ENCODE assay signal across 8 cellular contexts in the genomic region with DNA sequence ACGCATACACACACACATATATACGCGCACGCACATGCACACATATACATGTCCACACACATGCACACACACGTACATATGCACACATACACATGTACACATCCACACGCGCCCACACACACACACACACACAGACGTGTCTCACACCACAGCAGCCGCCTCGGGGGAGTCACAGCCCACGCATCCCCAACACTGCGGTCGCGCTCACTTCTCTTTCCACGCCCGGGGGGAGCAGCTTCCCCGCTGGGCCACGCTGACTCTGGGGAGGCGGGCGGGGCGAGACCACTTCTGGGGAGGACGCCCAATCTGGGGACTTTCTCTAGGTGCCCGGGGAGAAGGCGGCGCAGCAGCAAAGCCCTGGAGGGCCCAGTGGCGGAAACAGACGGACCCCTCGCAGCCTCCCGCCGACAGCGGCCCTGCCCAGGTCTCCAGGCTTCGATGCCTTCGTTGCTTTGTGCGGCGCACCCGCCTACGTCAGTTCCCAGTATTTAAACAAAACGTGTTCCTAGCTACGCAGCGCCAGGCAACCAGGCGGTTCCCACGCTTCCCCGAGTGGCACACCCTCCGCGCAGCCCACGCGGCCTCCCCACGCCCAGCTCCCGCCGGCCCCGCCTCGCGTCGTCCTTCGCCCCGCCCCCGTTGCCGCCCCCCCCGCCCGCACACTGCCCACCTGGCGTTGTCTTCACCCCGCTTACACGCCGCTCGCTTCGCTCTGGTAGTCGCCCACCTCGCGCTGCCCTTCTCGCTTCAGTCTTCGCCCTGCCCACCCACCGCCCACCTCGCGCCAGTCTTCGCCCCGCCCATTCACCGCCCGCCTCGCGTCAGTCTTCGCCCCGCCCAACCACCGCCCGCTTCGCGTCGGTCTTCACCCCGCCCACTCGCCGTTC. TPM values are rescaled to one million over a fixed set of nuclear protein-coding genes. Genes with fewer than 3 reads are reported as not detected.
DNase-seq lines count a peak whose midpoint lies in the region; ATAC-seq, FAIRE-seq and TF ChIP-seq lines count a peak whose summit lies in the region.

No MANE protein-coding gene starts in this region.

- H3K4me3 ChIP-seq in body of pancreas (peak overlapping the region; percentile 6 to 28), keratinocyte (ENCODE audit: control insufficient read depth in 2 of 3, extremely low read depth in 1 of 3, insufficient read depth in 2 of 3, low read depth in 1 of 3, low read length in 3 of 3) (peak overlapping the region; percentile 69 to 87 (median 84))

- H3K4me2 ChIP-seq in keratinocyte (ENCODE audit: control insufficient read depth, extremely low read depth, insufficient read depth, low read depth, low read length): peak overlapping the region; percentile 77

- H3K9ac ChIP-seq in keratinocyte (ENCODE audit: control insufficient read depth, extremely low read depth, insufficient read depth, low read length): peak overlapping the region; percentile 90

- no peak for FAIRE-seq in keratinocyte (lab: Jason Lieb, UNC)

- peaks cover 9% of the 10 kb centered on the region for H3K4me1 ChIP-seq in body of pancreas
- peaks cover 7% of the 10 kb centered on the region for H3K4me1 ChIP-seq in keratinocyte (ENCODE audit: control insufficient read depth, extremely low read depth, insufficient read depth, low read length)

- WGBS in body of pancreas, 2 donors: 4 to 7% methylated on average over 32 to 81 of the region's 90 CpGs

- no peaks in the 10 kb centered on the region for H3K9me1 ChIP-seq in keratinocyte (ENCODE audit: control insufficient read depth, extremely low read depth, insufficient read depth, low read length)

- peak overlapping the region; percentile 74 to 90 (median 84) for H3K27ac ChIP-seq in body of pancreas
- peak overlapping the region; percentile 87 for H3K27ac ChIP-seq in keratinocyte (ENCODE audit: control insufficient read depth, insufficient read depth, low read length)

- H4K20me1 ChIP-seq in keratinocyte (ENCODE audit: control insufficient read depth, extremely low read depth, insufficient read depth, low read length): no peaks in the 10 kb centered on the region

- peaks cover 27% of the 10 kb centered on the region for H3K79me2 ChIP-seq in keratinocyte (ENCODE audit: control insufficient read depth, insufficient read depth, low read length)

- dilution Hi-C loops in keratinocyte (cut with MboI; ENCODE audit: extremely low pct_ligation_motif_present, low sequenced_read_pairs): no loop called here

- ATAC-seq in HG03139 (IDR thresholded peaks at IDR 0.05; ENCODE audit: unreplicated experiment) (peak; percentile 40), body of pancreas (peak; percentile 64)

- no peaks in the 10 kb centered on the region for H3K9me3 ChIP-seq in body of pancreas
- no peaks in the 10 kb centered on the region for H3K9me3 ChIP-seq in keratinocyte (ENCODE audit: control insufficient read depth, low read depth, low read length)

- H3K27me3 ChIP-seq in body of pancreas (no peaks in the 10 kb centered on the region), keratinocyte (ENCODE audit: control insufficient read depth, extremely low read depth, insufficient read depth, low read length) (no peaks in the 10 kb centered on the region)

- intact Hi-C loops in body of pancreas (cut with DNase I): no loop called here

- peak in 2 of 3 donors; percentile 71 to 79 for TF ChIP-seq POLR2A in body of pancreas (IDR thresholded peaks at IDR 0.05)

- H3K36me3 ChIP-seq in body of pancreas (replicated peaks in 1 of 2; ENCODE audit: insufficient read depth in 1 of 2, low read depth in 2 of 2) (peaks cover 0 to 7% of the 10 kb centered on the region in 2 donors), keratinocyte (ENCODE audit: control insufficient read depth in 2 of 2, extremely low read depth in 1 of 2, insufficient read depth in 2 of 2, low read length in 2 of 2) (peaks cover 7 to 8% of the 10 kb centered on the region in 2 experiments)

- TF ChIP-seq CTCF in body of pancreas (IDR thresholded peaks at IDR 0.05): no peak
- no peak for TF ChIP-seq CTCF in keratinocyte (optimal IDR thresholded peaks at IDR 0.05 in 1 of 3, IDR thresholded peaks at IDR 0.05 in 1 of 3, conservative IDR thresholded peaks at IDR 0.05 in 1 of 3; ENCODE audit: extremely low read depth in 1 of 3, insufficient read depth in 2 of 3, low read length in 3 of 3)

- DNase-seq in activated effector memory CD4-positive, alpha-beta T cell treated with anti-CD3 and anti-CD28 coated beads, Interleukin-2, amount 50 U/mL, for 16 hours: peak; percentile 90
- DNase-seq in activated effector memory CD4-positive, alpha-beta T cell treated with Interleukin-2 at 50 U/mL for 16 hours: no peak
- peak; percentile 82 for DNase-seq in SKM-1 treated with dmso at 0.1 percent for 144 hours (lab: John Stamatoyannopoulos, UW; ENCODE audit: unreplicated experiment)
- peak in 2 of 4 donors; percentile 20 to 39 for DNase-seq in body of pancreas
- DNase-seq in keratinocyte (ENCODE audit: low read depth, low spot score): no peak
- DNase-seq in stimulated activated CD4-positive, alpha-beta T cell treated with anti-CD3 and anti-CD28 coated beads, Interleukin-4, amount 100 ng/mL, for 1 hour: peak; percentile 67
- DNase-seq in DMS53 (lab: John Stamatoyannopoulos, UW): no peak

- H2AFZ ChIP-seq in keratinocyte (ENCODE audit: control insufficient read depth, low read length): peak overlapping the region; percentile 59

RNA-seq across cellular contexts. Expression of a gene that starts 0.8 kb away (rescaled TPM):
- total RNA-seq in body of pancreas: 10 to 100 TPM in 1 of 2 donors, 1 to 10 TPM in 1; 9.9 to 16.6 TPM
- polyA plus RNA-seq in keratinocyte: 20.0 to 31.1 TPM (median 30.7 TPM) in 3 replicates
- polyA plus RNA-seq in keratinocyte (2011; ENCODE audit: low read depth): 14.0 TPM
- 24.9 and 27.7 TPM in 2 replicates for polyA plus RNA-seq in keratinocyte (2011; cell fraction: cytosol; rRNA removed)
- 36.9 and 37.6 TPM in 2 replicates for polyA plus RNA-seq in keratinocyte (2011; cell fraction: nucleus; rRNA removed)
- 14.1 and 29.4 TPM in 2 replicates for polyA plus RNA-seq in keratinocyte (2012; ENCODE audit: low replicate concordance)
- polyA minus RNA-seq in keratinocyte: 9.8 to 18.6 TPM (median 10.2 TPM) in 3 replicates
- polyA minus RNA-seq in keratinocyte (2011; cell fraction: cytosol; rRNA and poly(A)+ RNA removed): 8.8 TPM
- polyA minus RNA-seq in keratinocyte (2011; cell fraction: nucleus; rRNA and poly(A)+ RNA removed): 10.4 and 16.5 TPM in 2 replicates

RNA-seq across cellular contexts. Expression of a gene that starts 45.1 kb away (rescaled TPM):
- total RNA-seq in body of pancreas: 10 to 100 TPM; 11.2 to 13.5 TPM
- 89.9 to 142 TPM (median 98.4 TPM) in 3 replicates for polyA plus RNA-seq in keratinocyte
- polyA plus RNA-seq in keratinocyte (2011; ENCODE audit: low read depth): 191 TPM
- polyA plus RNA-seq in keratinocyte (2011; cell fraction: cytosol; rRNA removed): 102 and 125 TPM in 2 replicates
- polyA plus RNA-seq in keratinocyte (2011; cell fraction: nucleus; rRNA removed): 40.2 and 40.7 TPM in 2 replicates
- 96.6 and 119 TPM in 2 replicates for polyA plus RNA-seq in keratinocyte (2012; ENCODE audit: low replicate concordance)
- 37.6 to 47.8 TPM (median 38.7 TPM) in 3 replicates for polyA minus RNA-seq in keratinocyte
- polyA minus RNA-seq in keratinocyte (2011; cell fraction: cytosol; rRNA and poly(A)+ RNA removed): 90.5 TPM
- 4.9 and 9.6 TPM in 2 replicates for polyA minus RNA-seq in keratinocyte (2011; cell fraction: nucleus; rRNA and poly(A)+ RNA removed)

Comparison
In these comparisons a context has a peak if more than half of its experiments do, and no peak if none do; other contexts are left out.
1. DNase-seq: peak in activated effector memory CD4-positive, alpha-beta T cell treated with anti-CD3 and anti-CD28 coated beads, Interleukin-2, amount 50 U/mL, for 16 hours (single experiment), SKM-1 treated with dmso at 0.1 percent for 144 hours (single experiment) and stimulated activated CD4-positive, alpha-beta T cell treated with anti-CD3 and anti-CD28 coated beads, Interleukin-4, amount 100 ng/mL, for 1 hour (single experiment); none in activated effector memory CD4-positive, alpha-beta T cell treated with Interleukin-2 at 50 U/mL for 16 hours (single experiment), keratinocyte (single experiment) and DMS53 (single experiment).